Comparison of ENCODE assay signal across 1 cellular context in genomic region chr15:70270752-70271111, GRCh38.
TF ChIP-seq lines count a peak whose summit lies in the region.

No MANE protein-coding gene starts in this region.

TF ChIP-seq in HCT116, 20 proteins besides CTCF, POLR2A, EP300 and RAD21:
- TF ChIP-seq ZBTB33 (IDR thresholded peaks at IDR 0.05; ENCODE audit: extremely low read depth, insufficient replicate concordance, low read length) (no peak), JUND (IDR thresholded peaks at IDR 0.05) (no peak), YY1 (IDR thresholded peaks at IDR 0.05; ENCODE audit: extremely low read depth, insufficient replicate concordance, low read depth, low read length) (no peak), MAX (IDR thresholded peaks at IDR 0.05) (no peak)
